ENCODE assay signal across 21 cellular contexts in the genomic region with DNA sequence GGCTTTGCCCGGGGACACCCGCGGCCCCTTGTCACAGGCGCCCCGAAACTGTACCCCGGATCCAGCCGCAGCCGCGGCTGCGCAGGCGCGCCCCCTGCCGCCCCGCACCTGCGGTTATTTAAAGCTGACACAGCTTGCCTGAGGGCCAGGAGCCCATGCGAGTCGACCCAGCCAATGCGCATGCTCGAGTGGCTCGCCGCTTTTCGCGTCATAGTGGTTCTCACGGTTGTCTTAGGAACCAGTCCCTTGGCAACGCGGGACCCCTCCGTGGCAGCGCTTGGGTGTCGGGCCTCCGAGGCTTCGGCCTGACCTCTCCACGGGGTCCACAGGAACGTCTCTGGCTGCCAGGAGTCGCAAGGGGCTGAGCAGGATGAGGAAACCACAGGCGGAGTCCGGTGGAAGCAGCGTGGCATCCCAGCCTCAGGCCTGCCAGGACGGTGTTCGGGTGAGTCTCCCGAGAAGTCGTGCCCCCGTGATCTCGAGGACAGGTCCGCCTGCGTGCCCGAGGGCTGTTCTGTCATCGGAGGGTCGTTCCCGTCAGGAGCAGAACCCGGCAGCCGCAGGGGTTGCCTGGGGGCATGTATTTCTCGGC.
"Had no signal": no experiment of that assay in that cellular context is flagged by ENCODE, and none has a peak within 500 bp of the region (broad histone marks: within the 10 kb centered on the region; RNA-seq: fewer than 3 reads in every experiment).

No MANE protein-coding gene starts in this region.

- H3K36me3 ChIP-seq: heart left ventricle, sigmoid colon, suprapubic skin, tibial artery, upper lobe of right lung, vagina had no signal

- H3K9ac ChIP-seq: parathyroid adenoma had no signal

- H3K27me3 ChIP-seq: heart left ventricle, sigmoid colon, suprapubic skin, tibial artery, upper lobe of right lung, vagina had no signal

- H3K4me1 ChIP-seq: heart left ventricle, parathyroid adenoma, psoas muscle, sigmoid colon, suprapubic skin, tibial artery, upper lobe of right lung, vagina had no signal

- H3K4me1 Mint-ChIP-seq: naive thymus-derived CD4-positive, alpha-beta T cell; nephron progenitor cell had no signal

- H3K79me2 ChIP-seq: parathyroid adenoma had no signal

- H3K27ac Mint-ChIP-seq: naive thymus-derived CD4-positive, alpha-beta T cell; nephron progenitor cell had no signal

- H2AFZ ChIP-seq: parathyroid adenoma had no signal

- DNase-seq: cortex of kidney; effector CD8-positive, alpha-beta T cell; foreskin melanocyte; hypothalamus; kidney glomerular epithelial cell; mammary epithelial cell; naive thymus-derived CD4-positive, alpha-beta T cell; nephron progenitor cell; retina; sigmoid colon; stimulated activated CD4-positive, alpha-beta T cell treated with anti-CD3 and anti-CD28 coated beads, Interleukin-12 subunit alpha, Interleukin-12 subunit beta, amount 100 ng/mL, for 4 hours; stimulated activated naive CD8-positive, alpha-beta T cell treated with anti-CD3 and anti-CD28 coated beads, Interleukin-15, Interleukin-2, amounts not matched to agents 100 U/mL and 50 U/mL, for 24 hours; tibial artery; upper lobe of right lung had no signal

- H3K9me3 ChIP-seq: psoas muscle, upper lobe of right lung, vagina had no signal

- H3K27me3 Mint-ChIP-seq: naive thymus-derived CD4-positive, alpha-beta T cell had no signal

- H3K4me3 ChIP-seq: dorsolateral prefrontal cortex, heart left ventricle, psoas muscle, sigmoid colon, skin epidermis, suprapubic skin, tibial artery, upper lobe of right lung, vagina had no signal

- ATAC-seq: heart left ventricle; naive thymus-derived CD4-positive, alpha-beta T cell; psoas muscle; stimulated activated naive CD8-positive, alpha-beta T cell treated with anti-CD3 and anti-CD28 coated beads, Interleukin-15, Interleukin-2, amounts not matched to agents 100 U/mL and 50 U/mL, for 24 hours; upper lobe of right lung had no signal

- H3K4me3 Mint-ChIP-seq: naive thymus-derived CD4-positive, alpha-beta T cell; nephron progenitor cell had no signal

- H3K27ac ChIP-seq: dorsolateral prefrontal cortex, heart left ventricle, parathyroid adenoma, psoas muscle, sigmoid colon, skin epidermis, suprapubic skin, tibial artery, upper lobe of right lung, vagina had no signal
